Comparison of ENCODE assay signal across 1 cellular context in genomic region chr2:218274586-218274985, GRCh38.
TF ChIP-seq lines count a peak whose summit lies in the region.

No MANE protein-coding gene starts in this region.

TF ChIP-seq in K562, 482 proteins besides CTCF, POLR2A, EP300 and RAD21:
- TF ChIP-seq RNF2 (IDR thresholded peaks at IDR 0.05) = no peak
- TF ChIP-seq RREB1 (CRISPR knock-in tag; IDR thresholded peaks at IDR 0.05) = no peak
- TF ChIP-seq ZNF23 (CRISPR knock-in tag; IDR thresholded peaks at IDR 0.05) = no peak
- TF ChIP-seq CLOCK (CRISPR knock-in tag; IDR thresholded peaks at IDR 0.05; ENCODE audit: borderline replicate concordance) = no peak
- TF ChIP-seq BRF1 (IDR thresholded peaks at IDR 0.05; ENCODE audit: borderline replicate concordance, extremely low read depth, insufficient read length) = no peak
- TF ChIP-seq ZNF780A (CRISPR knock-in tag; IDR thresholded peaks at IDR 0.05) = no peak
- TF ChIP-seq ZNF830 (CRISPR knock-in tag; IDR thresholded peaks at IDR 0.05) = no peak
- no peak for TF ChIP-seq NKRF (IDR thresholded peaks at IDR 0.05; ENCODE audit: borderline replicate concordance)
- no peak for TF ChIP-seq NCOA1 (IDR thresholded peaks at IDR 0.05; ENCODE audit: low read depth)
- TF ChIP-seq ZNF174 (CRISPR knock-in tag; IDR thresholded peaks at IDR 0.05) = no peak
- no peak for TF ChIP-seq SAP30 (IDR thresholded peaks at IDR 0.05; ENCODE audit: borderline replicate concordance, insufficient read depth, low read depth, low read length, poor library complexity, severe bottlenecking)
- no peak for TF ChIP-seq USF1 (CRISPR knock-in tag; IDR thresholded peaks at IDR 0.05)
- no peak for TF ChIP-seq NR2C2 (CRISPR knock-in tag; IDR thresholded peaks at IDR 0.05)
- no peak for TF ChIP-seq NR2C2 (tag; IDR thresholded peaks at IDR 0.05)
- no peak for TF ChIP-seq MED1 (CRISPR knock-in tag; IDR thresholded peaks at IDR 0.05; ENCODE audit: borderline replicate concordance)
- no peak for TF ChIP-seq ZBTB9 (CRISPR knock-in tag; IDR thresholded peaks at IDR 0.05)
- TF ChIP-seq ZNF232 (CRISPR knock-in tag; IDR thresholded peaks at IDR 0.05) = no peak
- TF ChIP-seq CC2D1A (IDR thresholded peaks at IDR 0.05) = no peak
